ENCODE assay signal across 8 cellular contexts in genomic region chr11:77147668-77148321, GRCh38. TPM values are rescaled to one million over a fixed set of nuclear protein-coding genes. Genes with fewer than 3 reads are reported as not detected.
DNase-seq lines count a peak whose midpoint lies in the region; ATAC-seq and TF ChIP-seq lines count a peak whose summit lies in the region.

No MANE protein-coding gene starts in this region.

- TF ChIP-seq CTCF in lower lobe of right lung (IDR thresholded peaks at IDR 0.05): no peak

- no peaks in the 10 kb centered on the region for H3K4me1 ChIP-seq in lower lobe of right lung

- no peak overlapping the region for H3K27ac ChIP-seq in lower lobe of right lung

- H3K27me3 ChIP-seq in lower lobe of right lung (ENCODE audit: low read depth): peaks cover 7% of the 10 kb centered on the region

- in situ Hi-C loops in KBM-7 (cut with MboI; ENCODE audit: low pct_unique_long_range_greater_than_20kb, low sequenced_read_pairs): no loop called here

- ATAC-seq in lower lobe of right lung: peak; percentile 53 to 54
- no peak for ATAC-seq in HG03045 (IDR thresholded peaks at IDR 0.05; ENCODE audit: unreplicated experiment)
- no peak for ATAC-seq in GM19324 (IDR thresholded peaks at IDR 0.05; ENCODE audit: low FRiP score, unreplicated experiment)

- H3K4me3 ChIP-seq in lower lobe of right lung: peak overlapping the region; percentile 39

- H3K9me3 ChIP-seq in lower lobe of right lung: no peaks in the 10 kb centered on the region

- intact Hi-C loops in lower lobe of right lung (cut with DNase I): no loop called here

- DNase-seq in DMS 273 treated with DMSO at 0.1 percent for 48 hours (lab: John Stamatoyannopoulos, UW) (peak; percentile 83), NCI-H345 treated with DMSO at 0.1 percent for 48 hours (lab: John Stamatoyannopoulos, UW; ENCODE audit: unreplicated experiment) (peak; percentile 64), amniotic epithelial cell (ENCODE audit: low read depth) (peak; percentile 21), lower lobe of right lung (peak; percentile 49), KBM-7 (no peak), SHP77 treated with DMSO at 0.1 percent for 48 hours (lab: John Stamatoyannopoulos, UW) (no peak)

- no peaks in the 10 kb centered on the region for H3K36me3 ChIP-seq in lower lobe of right lung

RNA-seq across cellular contexts. Expression of gene MYO7A, which starts 19.7 kb away (rescaled TPM):
- total RNA-seq in lower lobe of right lung: 5.5 TPM

RNA-seq across cellular contexts. Expression of gene OMP, which starts 45.2 kb away (rescaled TPM):
- total RNA-seq in lower lobe of right lung: not detected

Comparison
In these comparisons a context has a peak if more than half of its experiments do, and no peak if none do; other contexts are left out.
1. DNase-seq: peak in DMS 273 treated with DMSO at 0.1 percent for 48 hours (single experiment), NCI-H345 treated with DMSO at 0.1 percent for 48 hours (single experiment), amniotic epithelial cell (single experiment) and lower lobe of right lung (single experiment); none in KBM-7 (single experiment) and SHP77 treated with DMSO at 0.1 percent for 48 hours (single experiment).
2. ATAC-seq: peak in lower lobe of right lung (2 of 2); none in HG03045 (single experiment) and GM19324 (single experiment).